1 cellular context compared by ENCODE assay signal in the genomic region with DNA sequence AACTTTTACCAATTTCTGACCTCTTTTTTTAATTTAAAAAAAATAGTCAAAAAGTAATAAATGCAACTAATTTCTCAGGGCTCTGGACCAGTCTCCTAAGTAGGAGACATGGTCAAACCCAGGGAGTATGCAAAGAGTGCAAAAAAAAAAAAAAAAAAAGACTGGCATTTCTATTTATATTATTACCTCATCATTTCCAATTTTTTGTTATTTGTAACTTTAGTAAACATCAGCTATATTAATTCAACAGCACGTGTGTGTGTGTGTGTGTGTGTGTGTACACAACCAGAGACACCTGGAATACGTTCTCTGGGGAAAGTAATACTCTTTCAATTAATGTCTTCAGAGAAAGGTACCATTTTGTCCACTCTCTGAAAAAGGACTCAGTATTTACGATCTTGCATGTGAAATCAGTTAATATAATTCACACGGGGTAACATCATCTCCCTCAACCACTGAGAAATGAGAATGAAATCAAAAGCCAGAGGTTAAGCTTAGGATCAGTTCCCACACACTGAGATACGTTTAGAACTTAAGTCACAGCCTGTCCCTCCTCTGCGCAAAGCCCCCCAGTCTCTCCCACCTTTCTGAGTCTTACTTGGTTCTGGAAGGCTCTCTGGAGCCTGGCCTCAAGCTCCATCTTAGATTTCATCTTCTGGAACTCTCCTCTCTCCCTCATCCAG.
TF ChIP-seq lines count a peak whose summit lies in the region.

No MANE protein-coding gene starts in this region.

TF ChIP-seq in GM23338, 12 proteins besides CTCF, POLR2A, EP300 and RAD21 (continued from another document):
- TF ChIP-seq POLR2AphosphoS5 (IDR thresholded peaks at IDR 0.05; ENCODE audit: low read depth) (no peak), CREB1 (CRISPR knock-in tag; IDR thresholded peaks at IDR 0.05; ENCODE audit: low read depth) (no peak), EZH2 (IDR thresholded peaks at IDR 0.05; ENCODE audit: low read depth, unreplicated experiment) (no peak), JUNB (IDR thresholded peaks at IDR 0.05; ENCODE audit: unreplicated experiment) (no peak)
- TF ChIP-seq, protein P1, sequence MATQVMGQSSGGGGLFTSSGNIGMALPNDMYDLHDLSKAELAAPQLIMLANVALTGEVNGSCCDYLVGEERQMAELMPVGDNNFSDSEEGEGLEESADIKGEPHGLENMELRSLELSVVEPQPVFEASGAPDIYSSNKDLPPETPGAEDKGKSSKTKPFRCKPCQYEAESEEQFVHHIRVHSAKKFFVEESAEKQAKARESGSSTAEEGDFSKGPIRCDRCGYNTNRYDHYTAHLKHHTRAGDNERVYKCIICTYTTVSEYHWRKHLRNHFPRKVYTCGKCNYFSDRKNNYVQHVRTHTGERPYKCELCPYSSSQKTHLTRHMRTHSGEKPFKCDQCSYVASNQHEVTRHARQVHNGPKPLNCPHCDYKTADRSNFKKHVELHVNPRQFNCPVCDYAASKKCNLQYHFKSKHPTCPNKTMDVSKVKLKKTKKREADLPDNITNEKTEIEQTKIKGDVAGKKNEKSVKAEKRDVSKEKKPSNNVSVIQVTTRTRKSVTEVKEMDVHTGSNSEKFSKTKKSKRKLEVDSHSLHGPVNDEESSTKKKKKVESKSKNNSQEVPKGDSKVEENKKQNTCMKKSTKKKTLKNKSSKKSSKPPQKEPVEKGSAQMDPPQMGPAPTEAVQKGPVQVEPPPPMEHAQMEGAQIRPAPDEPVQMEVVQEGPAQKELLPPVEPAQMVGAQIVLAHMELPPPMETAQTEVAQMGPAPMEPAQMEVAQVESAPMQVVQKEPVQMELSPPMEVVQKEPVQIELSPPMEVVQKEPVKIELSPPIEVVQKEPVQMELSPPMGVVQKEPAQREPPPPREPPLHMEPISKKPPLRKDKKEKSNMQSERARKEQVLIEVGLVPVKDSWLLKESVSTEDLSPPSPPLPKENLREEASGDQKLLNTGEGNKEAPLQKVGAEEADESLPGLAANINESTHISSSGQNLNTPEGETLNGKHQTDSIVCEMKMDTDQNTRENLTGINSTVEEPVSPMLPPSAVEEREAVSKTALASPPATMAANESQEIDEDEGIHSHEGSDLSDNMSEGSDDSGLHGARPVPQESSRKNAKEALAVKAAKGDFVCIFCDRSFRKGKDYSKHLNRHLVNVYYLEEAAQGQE (IDR thresholded peaks at IDR 0.05; ENCODE audit: unreplicated experiment), result no peak
